ENCODE assay signal across 22 cellular contexts in the genomic region with DNA sequence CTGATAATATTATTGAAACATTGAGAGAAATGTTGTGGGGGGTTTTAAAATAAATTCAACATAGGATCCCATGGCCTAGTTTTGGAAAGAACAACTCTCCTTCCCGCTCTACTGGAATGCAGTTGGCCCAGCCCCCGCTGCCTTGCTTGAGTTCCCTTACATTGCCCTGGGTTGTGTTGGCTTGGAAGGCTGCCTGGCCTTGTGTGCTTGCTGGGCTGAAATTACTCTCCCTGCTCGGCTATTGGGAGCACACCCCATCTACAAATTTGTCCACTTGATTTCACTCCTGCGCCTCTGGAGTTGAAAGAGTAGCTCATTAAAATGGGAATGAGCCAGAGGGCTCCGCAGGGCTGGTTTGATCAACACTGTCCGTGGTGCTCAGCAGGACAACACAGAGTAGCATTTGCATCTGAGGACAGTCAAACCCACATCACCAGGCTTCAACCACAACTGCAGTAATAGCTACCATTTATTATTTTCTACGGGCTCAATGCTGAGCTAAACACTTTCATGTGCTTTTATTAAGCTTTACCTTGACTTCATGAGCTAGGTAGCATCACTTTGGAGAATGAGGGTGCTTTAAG. TPM values are rescaled to one million over a fixed set of nuclear protein-coding genes. Genes with fewer than 3 reads are reported as not detected.
A peak's percentile ranks its signal among the peaks of the same experiment; 100 is the strongest.
DNase-seq lines count a peak whose midpoint lies in the region; ATAC-seq and TF ChIP-seq lines count a peak whose summit lies in the region.
"Had no signal": no experiment of that assay in that cellular context is flagged by ENCODE, and none has a peak within 500 bp of the region (broad histone marks: within the 10 kb centered on the region; RNA-seq: fewer than 3 reads in every experiment).

No MANE protein-coding gene starts in this region.

- TF ChIP-seq POLR2A in spleen (IDR thresholded peaks at IDR 0.05), result no peak

- no peak overlapping the region for H3K27ac Mint-ChIP-seq in activated CD8-positive, alpha-beta T cell treated with anti-CD3 and anti-CD28 coated beads, Interleukin-2, amount 10 ng/mL, durations not matched to agents 7 days and 5 days
- H3K27ac Mint-ChIP-seq: activated naive CD4-positive, alpha-beta T cell treated with anti-CD3 and anti-CD28 coated beads, Interleukin-2, amount 50 U/mL, for 24 hours; stimulated activated memory B cell treated with anti-CD40 and anti-IgM and Interleukin-4, amounts not matched to agents 10 μg/mL and 1 μg/mL and 100 μg/mL, for 72 hours had no signal

- no peaks in the 10 kb centered on the region for H3K79me2 ChIP-seq in fibroblast of lung (ENCODE audit: control insufficient read depth, insufficient read depth, low read length)

- no peak overlapping the region for H3K4me2 ChIP-seq in fibroblast of lung (ENCODE audit: extremely low read depth, insufficient read depth, low read length)
- H3K4me2 ChIP-seq: SK-N-SH had no signal

- 68 to 86% (median 73%) methylated on average over 6 to 7 of the region's 7 CpGs for WGBS in spleen, 5 donors

- POLR2A ChIA-PET in activated CD8-positive, alpha-beta T cell treated with anti-CD3 and anti-CD28 coated beads, Interleukin-2, amount 10 ng/mL, durations not matched to agents 7 days and 5 days (lab: Charles Lee), result no interaction called here

- H3K27me3 Mint-ChIP-seq in activated CD8-positive, alpha-beta T cell treated with anti-CD3 and anti-CD28 coated beads, Interleukin-2, amount 10 ng/mL, durations not matched to agents 7 days and 5 days (ENCODE audit: low read depth), result no peaks in the 10 kb centered on the region

- no peaks in the 10 kb centered on the region for H3K9me3 ChIP-seq in fibroblast of lung (ENCODE audit: control insufficient read depth, insufficient read depth, low read depth, low read length)
- peaks cover 0 to 8% (median 0%) of the 10 kb centered on the region in 8 donors for H3K9me3 ChIP-seq in spleen
- H3K9me3 ChIP-seq: SK-N-SH, tibial artery had no signal

- H3K4me3 ChIP-seq in fibroblast of lung (replicated peaks in 1 of 4; ENCODE audit: control extremely low read depth in 1 of 4, insufficient read depth in 1 of 4, low read depth in 3 of 4, low read length in 4 of 4), result no peak overlapping the region
- H3K4me3 ChIP-seq in spleen, result no peak overlapping the region
- H3K4me3 ChIP-seq: tibial artery had no signal

- no peak overlapping the region for H2AFZ ChIP-seq in fibroblast of lung (ENCODE audit: low read length)

- H3K27ac ChIP-seq in fibroblast of lung (ENCODE audit: insufficient read depth, low read length), result no peak overlapping the region
- no peak overlapping the region for H3K27ac ChIP-seq in spleen
- H3K27ac ChIP-seq: tibial artery had no signal

- DNase-seq in Right ventricle myocardium inferior (ENCODE audit: missing footprints), result peak; percentile 55
- DNase-seq in cardiac septum (ENCODE audit: low spot score), result no peak
- peak; percentile 32 to 38 for DNase-seq in fibroblast of lung (ENCODE audit: low read depth in 2 of 2)
- peak; percentile 82 for DNase-seq in left kidney (ENCODE audit: low read depth, low spot score)
- DNase-seq in activated CD8-positive, alpha-beta T cell treated with anti-CD3 and anti-CD28 coated beads, Interleukin-2, amount 10 ng/mL, durations not matched to agents 7 days and 5 days, result no peak
- DNase-seq in AG08396 (ENCODE audit: low spot score), result no peak
- DNase-seq in spleen, result no peak
- DNase-seq in cerebellum (ENCODE audit: low spot score), result no peak
- DNase-seq: 8988T; activated CD4-positive, alpha-beta T cell treated with anti-CD3 and anti-CD28 coated beads, Interleukin-2, amount 50 U/mL, for 1 hour; central memory CD4-positive, alpha-beta T cell; DMS153; IMR-90; kidney glomerular epithelial cell; NCI-H2081 treated with DMSO at 0.1 percent for 48 hours; NCI-H69; PC-3; SK-N-SH; stimulated activated CD4-positive, alpha-beta T cell treated with anti-CD3 and anti-CD28 coated beads, Interleukin-12 subunit alpha, Interleukin-12 subunit beta, amount 100 ng/mL, for 4 hours; tibial artery had no signal

- H3K36me3 Mint-ChIP-seq in activated CD8-positive, alpha-beta T cell treated with anti-CD3 and anti-CD28 coated beads, Interleukin-2, amount 10 ng/mL, durations not matched to agents 7 days and 5 days (ENCODE audit: low read depth), result no peaks in the 10 kb centered on the region
- H3K36me3 Mint-ChIP-seq: activated naive CD4-positive, alpha-beta T cell treated with anti-CD3 and anti-CD28 coated beads, Interleukin-2, amount 50 U/mL, for 24 hours; stimulated activated memory B cell treated with anti-CD40 and anti-IgM and Interleukin-4, amounts not matched to agents 10 μg/mL and 1 μg/mL and 100 μg/mL, for 72 hours had no signal

- H4K20me1 ChIP-seq in fibroblast of lung (ENCODE audit: control insufficient read depth, extremely low read depth, insufficient read depth, low read length), result no peaks in the 10 kb centered on the region

- no peak for ATAC-seq in Right ventricle myocardium inferior
- ATAC-seq in activated CD8-positive, alpha-beta T cell treated with anti-CD3 and anti-CD28 coated beads, Interleukin-2, amount 10 ng/mL, durations not matched to agents 7 days and 5 days, result no peak
- ATAC-seq: PC-3; stimulated activated memory B cell treated with anti-CD40 and anti-IgM and Interleukin-4, amounts not matched to agents 10 μg/mL and 1 μg/mL and 100 μg/mL, for 72 hours had no signal

- CTCF ChIA-PET in activated CD8-positive, alpha-beta T cell treated with anti-CD3 and anti-CD28 coated beads, Interleukin-2, amount 10 ng/mL, durations not matched to agents 7 days and 5 days (lab: Charles Lee), result no interaction called here

- H3K4me3 Mint-ChIP-seq in activated CD8-positive, alpha-beta T cell treated with anti-CD3 and anti-CD28 coated beads, Interleukin-2, amount 10 ng/mL, durations not matched to agents 7 days and 5 days, result no peak overlapping the region
- H3K4me3 Mint-ChIP-seq: activated naive CD4-positive, alpha-beta T cell treated with anti-CD3 and anti-CD28 coated beads, Interleukin-2, amount 50 U/mL, for 24 hours; stimulated activated memory B cell treated with anti-CD40 and anti-IgM and Interleukin-4, amounts not matched to agents 10 μg/mL and 1 μg/mL and 100 μg/mL, for 72 hours had no signal

- H3K4me1 ChIP-seq in fibroblast of lung (ENCODE audit: control insufficient read depth, extremely low read depth, insufficient read depth, low read length) (no peaks in the 10 kb centered on the region), spleen (no peaks in the 10 kb centered on the region)
- H3K4me1 ChIP-seq: tibial artery had no signal

- H3K9ac ChIP-seq in fibroblast of lung (ENCODE audit: insufficient read depth, low read length), result no peak overlapping the region
- H3K9ac ChIP-seq: SK-N-SH had no signal

- TF ChIP-seq CTCF in fibroblast of lung (conservative IDR thresholded peaks at IDR 0.05 in 1 of 2, IDR thresholded peaks at IDR 0.05 in 1 of 2; ENCODE audit: low read depth in 1 of 2, low read length in 2 of 2) (no peak), spleen (IDR thresholded peaks at IDR 0.05 in 8 of 11, conservative IDR thresholded peaks at IDR 0.05 in 3 of 11) (no peak)

- peaks cover 2% of the 10 kb centered on the region for H3K36me3 ChIP-seq in fibroblast of lung (ENCODE audit: control insufficient read depth, insufficient read depth, low read length)
- no peaks in the 10 kb centered on the region for H3K36me3 ChIP-seq in spleen
- H3K36me3 ChIP-seq: tibial artery had no signal

- H3K27me3 ChIP-seq in fibroblast of lung (ENCODE audit: control insufficient read depth, insufficient read depth, low read length), result no peaks in the 10 kb centered on the region
- H3K27me3 ChIP-seq in spleen (replicated peaks in 1 of 7), result no peaks in the 10 kb centered on the region
- H3K27me3 ChIP-seq: tibial artery had no signal

- no peaks in the 10 kb centered on the region for H3K4me1 Mint-ChIP-seq in activated CD8-positive, alpha-beta T cell treated with anti-CD3 and anti-CD28 coated beads, Interleukin-2, amount 10 ng/mL, durations not matched to agents 7 days and 5 days (ENCODE audit: low read depth)
- H3K4me1 Mint-ChIP-seq: activated naive CD4-positive, alpha-beta T cell treated with anti-CD3 and anti-CD28 coated beads, Interleukin-2, amount 50 U/mL, for 24 hours; stimulated activated memory B cell treated with anti-CD40 and anti-IgM and Interleukin-4, amounts not matched to agents 10 μg/mL and 1 μg/mL and 100 μg/mL, for 72 hours had no signal

- no peaks in the 10 kb centered on the region for H3K9me3 Mint-ChIP-seq in activated CD8-positive, alpha-beta T cell treated with anti-CD3 and anti-CD28 coated beads, Interleukin-2, amount 10 ng/mL, durations not matched to agents 7 days and 5 days (ENCODE audit: insufficient read depth)

- intact Hi-C loops in Right ventricle myocardium inferior (cut with DNase I), result no loop called here
- intact Hi-C loops in cardiac septum (cut with DNase I), result no loop called here
- intact Hi-C loops in spleen (cut with DNase I; ENCODE audit: low total_unique reads), result no loop called here

RNA-seq across cellular contexts. Expression of a gene that starts 35.2 kb away (rescaled TPM):
- total RNA-seq in Right ventricle myocardium inferior (3.0 TPM), cardiac septum (26.3 TPM), fibroblast of lung (16.9 and 19.2 TPM in 2 replicates), spleen (under 1 TPM in 4 of 7 donors, not detected in 3; 0.17 to 0.73 (median 0.46) TPM), cerebellum (23.6 TPM)
- polyA plus RNA-seq in fibroblast of lung (13.5 and 25.4 TPM in 2 replicates), spleen (under 1 TPM; 0.30 to 0.58 (median 0.53) TPM)
- polyA plus RNA-seq in fibroblast of lung (2012), result 14.7 and 27.0 TPM in 2 replicates
- 5.3 and 8.5 TPM in 2 replicates for polyA minus RNA-seq in fibroblast of lung (ENCODE audit: low replicate concordance)
- not detected for total RNA-seq in activated CD8-positive, alpha-beta T cell treated with anti-CD3 and anti-CD28 coated beads, Interleukin-2, amount 10 ng/mL, durations not matched to agents 7 days and 5 days
- total RNA-seq: PC-3 had no signal

Comparison
In these comparisons a context has a peak if more than half of its experiments do, and no peak if none do; other contexts are left out.
1. DNase-seq: peak in Right ventricle myocardium inferior (single experiment), fibroblast of lung (2 of 2) and left kidney (single experiment); none in cardiac septum (single experiment), activated CD8-positive, alpha-beta T cell treated with anti-CD3 and anti-CD28 coated beads, Interleukin-2, amount 10 ng/mL, durations not matched to agents 7 days and 5 days (single experiment), AG08396 (single experiment), spleen (single experiment) and cerebellum (single experiment).